ENCODE assay signal across 12 cellular contexts in genomic region chr3:194572944-194573491, GRCh38.
DNase-seq lines count a peak whose midpoint lies in the region; ATAC-seq, FAIRE-seq and TF ChIP-seq lines count a peak whose summit lies in the region.
"Had no signal": no experiment of that assay in that cellular context is flagged by ENCODE, and none has a peak within 500 bp of the region (broad histone marks: within the 10 kb centered on the region; RNA-seq: fewer than 3 reads in every experiment).

No MANE protein-coding gene starts in this region.

- H3K4me3 ChIP-seq in bronchial epithelial cell (ENCODE audit: low read depth, low read length) (no peak overlapping the region), tibial artery (no peak overlapping the region)
- no peak overlapping the region for H3K4me3 ChIP-seq in CD4-positive, alpha-beta memory T cell (ENCODE audit: low read length in 2 of 2)

- H3K27me3 Mint-ChIP-seq in activated T-cell treated with anti-CD3 and anti-CD28 coated beads, Interleukin-2, amount 50 U/mL, for 72 hours (ENCODE audit: low read depth): peaks cover 22% of the 10 kb centered on the region
- H3K27me3 Mint-ChIP-seq in activated T-cell treated with anti-CD3 and anti-CD28 coated beads, Interleukin-2, amount 50 U/mL, for 24 hours: peaks cover 27% of the 10 kb centered on the region
- H3K27me3 Mint-ChIP-seq in CD4-positive, alpha-beta memory T cell: peaks cover 18 to 34% of the 10 kb centered on the region in 2 donors

- CTCF ChIA-PET in CD4-positive, alpha-beta memory T cell (lab: Charles Lee; ENCODE audit: partially characterized antibody): interaction anchor here (1.0 to 13.4 kb wide), 5 partner anchors 13 to 532 kb away, joined by 3 to 133 read pairs (median 4); no protein-coding TSS in a partner anchor

- H3K4me1 ChIP-seq in tibial artery: peaks cover 3 to 31% (median 22%) of the 10 kb centered on the region in 4 donors
- no peaks in the 10 kb centered on the region for H3K4me1 ChIP-seq in CD4-positive, alpha-beta memory T cell (ENCODE audit: insufficient read depth, low read length)

- H3K36me3 ChIP-seq in bronchial epithelial cell (ENCODE audit: control insufficient read depth, insufficient read depth, low read length) (no peaks in the 10 kb centered on the region), tibial artery (no peaks in the 10 kb centered on the region)
- no peaks in the 10 kb centered on the region for H3K36me3 ChIP-seq in CD4-positive, alpha-beta memory T cell (ENCODE audit: insufficient read depth, low read length)
- H3K36me3 ChIP-seq: neutrophil had no signal

- DNase-seq in activated T-cell treated with anti-CD3 and anti-CD28 coated beads, Interleukin-2, amount 50 U/mL, for 72 hours: no peak
- DNase-seq in activated T-cell treated with anti-CD3 and anti-CD28 coated beads, Interleukin-2, amount 50 U/mL, for 24 hours: no peak
- peak; percentile 67 for DNase-seq in bronchial epithelial cell (ENCODE audit: low read depth)
- peak; percentile 92 for DNase-seq in kidney tubule cell (ENCODE audit: low spot score)
- no peak for DNase-seq in tibial artery
- no peak for DNase-seq in CD4-positive, alpha-beta memory T cell

- intact Hi-C loops in tibial artery (cut with DNase I; ENCODE audit: low total_unique reads): loop anchor here (2.0 kb wide), 1 partner anchor 92 kb away; no protein-coding TSS in a partner anchor
- intact Hi-C loops in CD4-positive, alpha-beta memory T cell (cut with micrococcal nuclease): loop anchor here (1.0 kb wide), 1 partner anchor 101 kb away; no protein-coding TSS in a partner anchor

- no peak for FAIRE-seq in bronchial epithelial cell (lab: Jason Lieb, UNC)

- peak in 1 of 2 donors; percentile 13 for ATAC-seq in activated T-cell treated with anti-CD3 and anti-CD28 coated beads, Interleukin-2, amount 50 U/mL, for 72 hours (replicated peaks in 1 of 2)
- ATAC-seq in HG02759 (IDR thresholded peaks at IDR 0.05; ENCODE audit: unreplicated experiment) (no peak), HG03108 (IDR thresholded peaks at IDR 0.05; ENCODE audit: unreplicated experiment) (no peak)

- no peaks in the 10 kb centered on the region for H3K9me3 Mint-ChIP-seq in activated T-cell treated with anti-CD3 and anti-CD28 coated beads, Interleukin-2, amount 50 U/mL, for 72 hours
- H3K9me3 Mint-ChIP-seq in activated T-cell treated with anti-CD3 and anti-CD28 coated beads, Interleukin-2, amount 50 U/mL, for 24 hours: no peaks in the 10 kb centered on the region
- no peaks in the 10 kb centered on the region for H3K9me3 Mint-ChIP-seq in CD4-positive, alpha-beta memory T cell
- H3K9me3 Mint-ChIP-seq: activated CD8-positive, alpha-beta T cell treated with anti-CD3 and anti-CD28 coated beads for 36 hours; effector memory CD8-positive, alpha-beta T cell had no signal

- TF ChIP-seq CTCF in bronchial epithelial cell (IDR thresholded peaks at IDR 0.05; ENCODE audit: insufficient read depth, low read length, severe bottlenecking) (no peak), tibial artery (IDR thresholded peaks at IDR 0.05) (no peak)

- H3K36me3 Mint-ChIP-seq in activated T-cell treated with anti-CD3 and anti-CD28 coated beads, Interleukin-2, amount 50 U/mL, for 72 hours (ENCODE audit: insufficient read depth in 2 of 2): no peaks in the 10 kb centered on the region
- H3K36me3 Mint-ChIP-seq in activated T-cell treated with anti-CD3 and anti-CD28 coated beads, Interleukin-2, amount 50 U/mL, for 24 hours (ENCODE audit: low read depth): no peaks in the 10 kb centered on the region
- no peaks in the 10 kb centered on the region for H3K36me3 Mint-ChIP-seq in CD4-positive, alpha-beta memory T cell
- H3K36me3 Mint-ChIP-seq: activated naive CD8-positive, alpha-beta T cell had no signal

- no peak overlapping the region for H3K27ac Mint-ChIP-seq in activated T-cell treated with anti-CD3 and anti-CD28 coated beads, Interleukin-2, amount 50 U/mL, for 72 hours
- H3K27ac Mint-ChIP-seq in activated T-cell treated with anti-CD3 and anti-CD28 coated beads, Interleukin-2, amount 50 U/mL, for 24 hours: no peak overlapping the region
- no peak overlapping the region for H3K27ac Mint-ChIP-seq in CD4-positive, alpha-beta memory T cell
- H3K27ac Mint-ChIP-seq: activated CD8-positive, alpha-beta T cell treated with anti-CD3 and anti-CD28 coated beads for 36 hours; activated naive CD8-positive, alpha-beta T cell; effector memory CD8-positive, alpha-beta T cell had no signal

- H3K27me3 ChIP-seq in bronchial epithelial cell (ENCODE audit: control insufficient read depth, insufficient read depth, low read length) (no peaks in the 10 kb centered on the region), tibial artery (no peaks in the 10 kb centered on the region)
- H3K27me3 ChIP-seq in CD4-positive, alpha-beta memory T cell (ENCODE audit: insufficient read depth, low read length): no peaks in the 10 kb centered on the region

- H3K4me3 Mint-ChIP-seq in activated T-cell treated with anti-CD3 and anti-CD28 coated beads, Interleukin-2, amount 50 U/mL, for 72 hours: peak overlapping the region; percentile 12 to 64
- H3K4me3 Mint-ChIP-seq in activated T-cell treated with anti-CD3 and anti-CD28 coated beads, Interleukin-2, amount 50 U/mL, for 24 hours: no peak overlapping the region
- H3K4me3 Mint-ChIP-seq in CD4-positive, alpha-beta memory T cell: no peak overlapping the region
- H3K4me3 Mint-ChIP-seq: activated CD8-positive, alpha-beta T cell treated with anti-CD3 and anti-CD28 coated beads for 36 hours; activated naive CD8-positive, alpha-beta T cell; effector memory CD8-positive, alpha-beta T cell had no signal

- peaks cover 33% of the 10 kb centered on the region for H3K4me1 Mint-ChIP-seq in activated T-cell treated with anti-CD3 and anti-CD28 coated beads, Interleukin-2, amount 50 U/mL, for 72 hours (ENCODE audit: low read depth)
- H3K4me1 Mint-ChIP-seq in activated T-cell treated with anti-CD3 and anti-CD28 coated beads, Interleukin-2, amount 50 U/mL, for 24 hours (ENCODE audit: low read depth): peaks cover 26% of the 10 kb centered on the region
- H3K4me1 Mint-ChIP-seq in CD4-positive, alpha-beta memory T cell: no peaks in the 10 kb centered on the region

- POLR2A ChIA-PET in CD4-positive, alpha-beta memory T cell (lab: Charles Lee; ENCODE audit: partially characterized antibody): no interaction called here

- peak overlapping the region; percentile 79 to 85 for H3K27ac ChIP-seq in tibial artery
- no peak overlapping the region for H3K27ac ChIP-seq in CD4-positive, alpha-beta memory T cell (ENCODE audit: low read depth, low read length)
- H3K27ac ChIP-seq: neutrophil had no signal

- H3K9me3 ChIP-seq in tibial artery: no peaks in the 10 kb centered on the region
- H3K9me3 ChIP-seq in CD4-positive, alpha-beta memory T cell (ENCODE audit: control insufficient read depth in 1 of 2, low read length in 2 of 2): no peaks in the 10 kb centered on the region
- H3K9me3 ChIP-seq: neutrophil had no signal

Comparison
In these comparisons a context has a peak if more than half of its experiments do, and no peak if none do; other contexts are left out.
1. H3K4me3 Mint-ChIP-seq: peak in activated T-cell treated with anti-CD3 and anti-CD28 coated beads, Interleukin-2, amount 50 U/mL, for 72 hours (2 of 2); none in activated T-cell treated with anti-CD3 and anti-CD28 coated beads, Interleukin-2, amount 50 U/mL, for 24 hours (single experiment) and CD4-positive, alpha-beta memory T cell (0 of 8).
2. DNase-seq: peak in bronchial epithelial cell (single experiment) and kidney tubule cell (single experiment); none in activated T-cell treated with anti-CD3 and anti-CD28 coated beads, Interleukin-2, amount 50 U/mL, for 72 hours (0 of 2), activated T-cell treated with anti-CD3 and anti-CD28 coated beads, Interleukin-2, amount 50 U/mL, for 24 hours (single experiment), tibial artery (0 of 2) and CD4-positive, alpha-beta memory T cell (0 of 5).